8 cellular contexts compared by ENCODE assay signal in genomic region chr19:42268142-42268703, GRCh38. TPM values are rescaled to one million over a fixed set of nuclear protein-coding genes. Genes with fewer than 3 reads are reported as not detected.
DNase-seq lines count a peak whose midpoint lies in the region; ATAC-seq and TF ChIP-seq lines count a peak whose summit lies in the region.

No MANE protein-coding gene starts in this region.

- POLR2A ChIA-PET in CD4-positive, alpha-beta memory T cell (lab: Charles Lee; ENCODE audit: partially characterized antibody): interaction anchor here (0.6 to 8.1 kb wide), 7 partner anchors 12 to 145 kb away, joined by 3 to 131 read pairs (median 5); partner anchors contain the start of genes ERF and GSK3A
- POLR2A ChIA-PET in activated CD8-positive, alpha-beta T cell treated with anti-CD3 and anti-CD28 coated beads for 36 hours (lab: Charles Lee): interaction anchor here (0.8 to 1.4 kb wide), 3 partner anchors 14 to 34 kb away, joined by 3 to 11 read pairs (median 4); partner anchors contain the start of genes PAFAH1B3 and PRR19

- no peak overlapping the region for H3K27ac Mint-ChIP-seq in CD4-positive, alpha-beta memory T cell
- no peak overlapping the region for H3K27ac Mint-ChIP-seq in activated CD8-positive, alpha-beta T cell treated with anti-CD3 and anti-CD28 coated beads for 36 hours

- intact Hi-C loops in CD4-positive, alpha-beta memory T cell (cut with micrococcal nuclease): loop anchor here (1.0 to 5.0 kb wide), 6 partner anchors 13 to 154 kb away; partner anchors contain the start of genes DEDD2, ERF, MEGF8 and POU2F2
- intact Hi-C loops in activated CD8-positive, alpha-beta T cell treated with anti-CD3 and anti-CD28 coated beads for 36 hours (cut with micrococcal nuclease): loop anchor here (2.0 kb wide), 1 partner anchor 13 kb away; the partner anchor contains the start of gene ERF

- H3K4me3 Mint-ChIP-seq in CD4-positive, alpha-beta memory T cell: no peak overlapping the region
- no peak overlapping the region for H3K4me3 Mint-ChIP-seq in activated CD8-positive, alpha-beta T cell treated with anti-CD3 and anti-CD28 coated beads for 36 hours

- H3K36me3 Mint-ChIP-seq in CD4-positive, alpha-beta memory T cell: peaks cover 0 to 9% of the 10 kb centered on the region in 2 donors
- peaks cover 8% of the 10 kb centered on the region for H3K36me3 Mint-ChIP-seq in activated CD8-positive, alpha-beta T cell treated with anti-CD3 and anti-CD28 coated beads for 36 hours (ENCODE audit: low read depth)

- peak in 4 of 5 donors; percentile 100 for DNase-seq in CD4-positive, alpha-beta memory T cell
- DNase-seq in HK-2 (ENCODE audit: unreplicated experiment): peak; percentile 97
- peak; percentile 100 for DNase-seq in NCI-H82 treated with DMSO at 0.1 percent for 48 hours (lab: John Stamatoyannopoulos, UW; ENCODE audit: unreplicated experiment)
- peak; percentile 100 for DNase-seq in activated CD8-positive, alpha-beta T cell treated with anti-CD3 and anti-CD28 coated beads for 36 hours
- peak; percentile 97 to 99 (median 99) for DNase-seq in effector memory CD4-positive, alpha-beta T cell
- DNase-seq in lung microvascular endothelial cell (ENCODE audit: low read depth in 2 of 2): peak; percentile 100
- DNase-seq in stimulated activated CD4-positive, alpha-beta T cell treated with anti-CD3 and anti-CD28 coated beads, TNF-alpha, amount 100 ng/mL, for 4 hours (ENCODE audit: low read depth in 3 of 3): peak; percentile 92 to 97 (median 97)

- CTCF ChIA-PET in CD4-positive, alpha-beta memory T cell (lab: Charles Lee; ENCODE audit: partially characterized antibody): interaction anchor here (0.6 kb wide), 1 partner anchor 28 kb away, joined by 3 read pairs; no protein-coding TSS in a partner anchor
- CTCF ChIA-PET in activated CD8-positive, alpha-beta T cell treated with anti-CD3 and anti-CD28 coated beads for 36 hours (lab: Charles Lee): interaction anchor here (0.6 to 1.0 kb wide), 2 partner anchors 136 to 184 kb away, joined by 3 read pairs; no protein-coding TSS in a partner anchor

- ATAC-seq in GM19463 (IDR thresholded peaks at IDR 0.05; ENCODE audit: unreplicated experiment): peak; percentile 41
- peak; percentile 62 for ATAC-seq in activated CD8-positive, alpha-beta T cell treated with anti-CD3 and anti-CD28 coated beads for 36 hours

- H3K27me3 ChIP-seq in CD4-positive, alpha-beta memory T cell (ENCODE audit: insufficient read depth, low read length): no peaks in the 10 kb centered on the region
- H3K27me3 ChIP-seq in effector memory CD4-positive, alpha-beta T cell (replicated peaks; ENCODE audit: control insufficient read depth, insufficient read depth, low read length, poor library complexity, severe bottlenecking): no peaks in the 10 kb centered on the region

- peaks cover 4% of the 10 kb centered on the region for H3K36me3 ChIP-seq in CD4-positive, alpha-beta memory T cell (ENCODE audit: insufficient read depth, low read length)
- H3K36me3 ChIP-seq in effector memory CD4-positive, alpha-beta T cell (ENCODE audit: control insufficient read depth, insufficient read depth, low read length): peaks cover 15% of the 10 kb centered on the region

- no peak for TF ChIP-seq CTCF in activated CD8-positive, alpha-beta T cell treated with anti-CD3 and anti-CD28 coated beads for 36 hours (IDR thresholded peaks at IDR 0.05)

- H3K4me3 ChIP-seq in CD4-positive, alpha-beta memory T cell (ENCODE audit: low read length in 2 of 2): peak overlapping the region; percentile 83 to 96
- peak overlapping the region; percentile 63 for H3K4me3 ChIP-seq in effector memory CD4-positive, alpha-beta T cell (ENCODE audit: insufficient read depth, low read depth, low read length, poor library complexity, severe bottlenecking)

- peak overlapping the region; percentile 99 for H3K27ac ChIP-seq in CD4-positive, alpha-beta memory T cell (ENCODE audit: low read depth, low read length)
- peak overlapping the region; percentile 99 for H3K27ac ChIP-seq in effector memory CD4-positive, alpha-beta T cell (ENCODE audit: insufficient read depth, low read length, poor library complexity, severe bottlenecking)

- no peaks in the 10 kb centered on the region for H3K9me3 ChIP-seq in CD4-positive, alpha-beta memory T cell (ENCODE audit: control insufficient read depth in 1 of 2, low read length in 2 of 2)
- no peaks in the 10 kb centered on the region for H3K9me3 ChIP-seq in effector memory CD4-positive, alpha-beta T cell (ENCODE audit: control insufficient read depth, low read length)

- H3K4me1 ChIP-seq in CD4-positive, alpha-beta memory T cell (ENCODE audit: insufficient read depth, low read length): peaks cover 33% of the 10 kb centered on the region
- H3K4me1 ChIP-seq in effector memory CD4-positive, alpha-beta T cell (ENCODE audit: control insufficient read depth, insufficient read depth, low read length, poor library complexity, severe bottlenecking): peaks cover 26% of the 10 kb centered on the region

- no peaks in the 10 kb centered on the region for H3K9me3 Mint-ChIP-seq in CD4-positive, alpha-beta memory T cell
- H3K9me3 Mint-ChIP-seq in activated CD8-positive, alpha-beta T cell treated with anti-CD3 and anti-CD28 coated beads for 36 hours: no peaks in the 10 kb centered on the region

- H3K27me3 Mint-ChIP-seq in CD4-positive, alpha-beta memory T cell: no peaks in the 10 kb centered on the region
- no peaks in the 10 kb centered on the region for H3K27me3 Mint-ChIP-seq in activated CD8-positive, alpha-beta T cell treated with anti-CD3 and anti-CD28 coated beads for 36 hours

- peaks cover 0 to 27% (median 26%) of the 10 kb centered on the region in 4 donors for H3K4me1 Mint-ChIP-seq in CD4-positive, alpha-beta memory T cell
- peaks cover 26% of the 10 kb centered on the region for H3K4me1 Mint-ChIP-seq in activated CD8-positive, alpha-beta T cell treated with anti-CD3 and anti-CD28 coated beads for 36 hours (ENCODE audit: low read depth)

RNA-seq across cellular contexts. Expression of gene CIC, which starts 0.8 kb away (rescaled TPM):
- 10 to 100 TPM; 81.6 to 82.6 TPM for total RNA-seq in CD4-positive, alpha-beta memory T cell
- 1 to 10 TPM in 1 of 2 donors, not detected in 1; 3.5 TPM for polyA plus RNA-seq in CD4-positive, alpha-beta memory T cell
- 10 to 100 TPM; 60.7 to 65.6 TPM for total RNA-seq in activated CD8-positive, alpha-beta T cell treated with anti-CD3 and anti-CD28 coated beads for 36 hours
- total RNA-seq in lung microvascular endothelial cell: 9.3 and 10.0 TPM in 2 replicates

RNA-seq across cellular contexts. Expression of gene ERF, which starts 13.3 kb away (rescaled TPM):
- 10 to 100 TPM; 38.5 to 39.9 TPM for total RNA-seq in CD4-positive, alpha-beta memory T cell
- polyA plus RNA-seq in CD4-positive, alpha-beta memory T cell: 1 to 10 TPM; 2.7 to 3.7 TPM
- 10 to 100 TPM; 60.0 to 69.2 TPM for total RNA-seq in activated CD8-positive, alpha-beta T cell treated with anti-CD3 and anti-CD28 coated beads for 36 hours
- total RNA-seq in lung microvascular endothelial cell: 17.9 and 19.2 TPM in 2 replicates

RNA-seq across cellular contexts. Expression of gene GSK3A, which starts 25.8 kb away (rescaled TPM):
- 10 to 100 TPM; 36.4 to 38.9 TPM for total RNA-seq in CD4-positive, alpha-beta memory T cell
- 10 to 100 TPM; 10.0 to 23.6 TPM for polyA plus RNA-seq in CD4-positive, alpha-beta memory T cell
- 10 to 100 TPM; 30.5 to 31.7 TPM for total RNA-seq in activated CD8-positive, alpha-beta T cell treated with anti-CD3 and anti-CD28 coated beads for 36 hours
- total RNA-seq in lung microvascular endothelial cell: 8.3 and 11.3 TPM in 2 replicates

RNA-seq across cellular contexts. Expression of gene PRR19, which starts 33.7 kb away (rescaled TPM):
- under 1 TPM; 0.28 to 0.64 TPM for total RNA-seq in CD4-positive, alpha-beta memory T cell
- under 1 TPM; 0.48 to 0.85 TPM for polyA plus RNA-seq in CD4-positive, alpha-beta memory T cell
- total RNA-seq in activated CD8-positive, alpha-beta T cell treated with anti-CD3 and anti-CD28 coated beads for 36 hours: under 1 TPM; 0.38 to 0.49 TPM
- 0.20 and 0.44 TPM in 2 replicates for total RNA-seq in lung microvascular endothelial cell

RNA-seq across cellular contexts. Expression of gene PAFAH1B3, which starts 34.2 kb away (rescaled TPM):
- 10 to 100 TPM; 17.0 to 17.2 TPM for total RNA-seq in CD4-positive, alpha-beta memory T cell
- polyA plus RNA-seq in CD4-positive, alpha-beta memory T cell: 10 to 100 TPM; 35.0 to 43.7 TPM
- total RNA-seq in activated CD8-positive, alpha-beta T cell treated with anti-CD3 and anti-CD28 coated beads for 36 hours: 10 to 100 TPM; 39.1 to 42.4 TPM
- total RNA-seq in lung microvascular endothelial cell: 26.8 and 29.6 TPM in 2 replicates

Comparison
In these comparisons a context has a peak if more than half of its experiments do, and no peak if none do; other contexts are left out.
1. Peak in every context shown above with its lines: DNase-seq, ATAC-seq, H3K4me3 ChIP-seq and H3K27ac ChIP-seq.